ENCODE assay signal across 1 cellular context in genomic region chr7:147911224-147911623, GRCh38.
TF ChIP-seq lines count a peak whose summit lies in the region.

No MANE protein-coding gene starts in this region.

TF ChIP-seq in WTC11, 78 proteins besides CTCF, POLR2A, EP300 and RAD21 (continued from another document):
- TF ChIP-seq JAZF1 (CRISPR knock-in tag; IDR thresholded peaks at IDR 0.05) (no peak), CBFB (CRISPR knock-in tag; IDR thresholded peaks at IDR 0.05; ENCODE audit: low read depth) (no peak), TEAD1 (CRISPR knock-in tag; IDR thresholded peaks at IDR 0.05) (no peak), ZNF263 (CRISPR knock-in tag; IDR thresholded peaks at IDR 0.05; ENCODE audit: low read depth) (no peak), RORB (CRISPR knock-in tag; IDR thresholded peaks at IDR 0.05) (no peak), EMX1 (CRISPR knock-in tag; IDR thresholded peaks at IDR 0.05) (no peak), OVOL2 (CRISPR knock-in tag; IDR thresholded peaks at IDR 0.05; ENCODE audit: borderline replicate concordance) (no peak), NR2C2 (CRISPR knock-in tag; IDR thresholded peaks at IDR 0.05) (no peak), SP1 (CRISPR knock-in tag; conservative IDR thresholded peaks at IDR 0.05) (no peak), PRRX2 (CRISPR knock-in tag; IDR thresholded peaks at IDR 0.05) (no peak), ZSCAN18 (CRISPR knock-in tag; IDR thresholded peaks at IDR 0.05) (no peak)
- TF ChIP-seq, protein P1, sequence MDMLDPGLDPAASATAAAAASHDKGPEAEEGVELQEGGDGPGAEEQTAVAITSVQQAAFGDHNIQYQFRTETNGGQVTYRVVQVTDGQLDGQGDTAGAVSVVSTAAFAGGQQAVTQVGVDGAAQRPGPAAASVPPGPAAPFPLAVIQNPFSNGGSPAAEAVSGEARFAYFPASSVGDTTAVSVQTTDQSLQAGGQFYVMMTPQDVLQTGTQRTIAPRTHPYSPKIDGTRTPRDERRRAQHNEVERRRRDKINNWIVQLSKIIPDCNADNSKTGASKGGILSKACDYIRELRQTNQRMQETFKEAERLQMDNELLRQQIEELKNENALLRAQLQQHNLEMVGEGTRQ (CRISPR knock-in tag; IDR thresholded peaks at IDR 0.05), result no peak
- TF ChIP-seq, protein P2, sequence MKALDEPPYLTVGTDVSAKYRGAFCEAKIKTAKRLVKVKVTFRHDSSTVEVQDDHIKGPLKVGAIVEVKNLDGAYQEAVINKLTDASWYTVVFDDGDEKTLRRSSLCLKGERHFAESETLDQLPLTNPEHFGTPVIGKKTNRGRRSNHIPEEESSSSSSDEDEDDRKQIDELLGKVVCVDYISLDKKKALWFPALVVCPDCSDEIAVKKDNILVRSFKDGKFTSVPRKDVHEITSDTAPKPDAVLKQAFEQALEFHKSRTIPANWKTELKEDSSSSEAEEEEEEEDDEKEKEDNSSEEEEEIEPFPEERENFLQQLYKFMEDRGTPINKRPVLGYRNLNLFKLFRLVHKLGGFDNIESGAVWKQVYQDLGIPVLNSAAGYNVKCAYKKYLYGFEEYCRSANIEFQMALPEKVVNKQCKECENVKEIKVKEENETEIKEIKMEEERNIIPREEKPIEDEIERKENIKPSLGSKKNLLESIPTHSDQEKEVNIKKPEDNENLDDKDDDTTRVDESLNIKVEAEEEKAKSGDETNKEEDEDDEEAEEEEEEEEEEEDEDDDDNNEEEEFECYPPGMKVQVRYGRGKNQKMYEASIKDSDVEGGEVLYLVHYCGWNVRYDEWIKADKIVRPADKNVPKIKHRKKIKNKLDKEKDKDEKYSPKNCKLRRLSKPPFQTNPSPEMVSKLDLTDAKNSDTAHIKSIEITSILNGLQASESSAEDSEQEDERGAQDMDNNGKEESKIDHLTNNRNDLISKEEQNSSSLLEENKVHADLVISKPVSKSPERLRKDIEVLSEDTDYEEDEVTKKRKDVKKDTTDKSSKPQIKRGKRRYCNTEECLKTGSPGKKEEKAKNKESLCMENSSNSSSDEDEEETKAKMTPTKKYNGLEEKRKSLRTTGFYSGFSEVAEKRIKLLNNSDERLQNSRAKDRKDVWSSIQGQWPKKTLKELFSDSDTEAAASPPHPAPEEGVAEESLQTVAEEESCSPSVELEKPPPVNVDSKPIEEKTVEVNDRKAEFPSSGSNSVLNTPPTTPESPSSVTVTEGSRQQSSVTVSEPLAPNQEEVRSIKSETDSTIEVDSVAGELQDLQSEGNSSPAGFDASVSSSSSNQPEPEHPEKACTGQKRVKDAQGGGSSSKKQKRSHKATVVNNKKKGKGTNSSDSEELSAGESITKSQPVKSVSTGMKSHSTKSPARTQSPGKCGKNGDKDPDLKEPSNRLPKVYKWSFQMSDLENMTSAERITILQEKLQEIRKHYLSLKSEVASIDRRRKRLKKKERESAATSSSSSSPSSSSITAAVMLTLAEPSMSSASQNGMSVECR (CRISPR knock-in tag; IDR thresholded peaks at IDR 0.05; ENCODE audit: borderline replicate concordance), result no peak
- TF ChIP-seq, protein P3, sequence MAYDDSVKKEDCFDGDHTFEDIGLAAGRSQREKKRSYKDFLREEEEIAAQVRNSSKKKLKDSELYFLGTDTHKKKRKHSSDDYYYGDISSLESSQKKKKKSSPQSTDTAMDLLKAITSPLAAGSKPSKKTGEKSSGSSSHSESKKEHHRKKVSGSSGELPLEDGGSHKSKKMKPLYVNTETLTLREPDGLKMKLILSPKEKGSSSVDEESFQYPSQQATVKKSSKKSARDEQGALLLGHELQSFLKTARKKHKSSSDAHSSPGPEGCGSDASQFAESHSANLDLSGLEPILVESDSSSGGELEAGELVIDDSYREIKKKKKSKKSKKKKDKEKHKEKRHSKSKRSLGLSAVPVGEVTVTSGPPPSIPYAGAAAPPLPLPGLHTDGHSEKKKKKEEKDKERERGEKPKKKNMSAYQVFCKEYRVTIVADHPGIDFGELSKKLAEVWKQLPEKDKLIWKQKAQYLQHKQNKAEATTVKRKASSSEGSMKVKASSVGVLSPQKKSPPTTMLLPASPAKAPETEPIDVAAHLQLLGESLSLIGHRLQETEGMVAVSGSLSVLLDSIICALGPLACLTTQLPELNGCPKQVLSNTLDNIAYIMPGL (CRISPR knock-in tag; IDR thresholded peaks at IDR 0.05), result no peak
